10 cellular contexts compared by ENCODE assay signal in the genomic region with DNA sequence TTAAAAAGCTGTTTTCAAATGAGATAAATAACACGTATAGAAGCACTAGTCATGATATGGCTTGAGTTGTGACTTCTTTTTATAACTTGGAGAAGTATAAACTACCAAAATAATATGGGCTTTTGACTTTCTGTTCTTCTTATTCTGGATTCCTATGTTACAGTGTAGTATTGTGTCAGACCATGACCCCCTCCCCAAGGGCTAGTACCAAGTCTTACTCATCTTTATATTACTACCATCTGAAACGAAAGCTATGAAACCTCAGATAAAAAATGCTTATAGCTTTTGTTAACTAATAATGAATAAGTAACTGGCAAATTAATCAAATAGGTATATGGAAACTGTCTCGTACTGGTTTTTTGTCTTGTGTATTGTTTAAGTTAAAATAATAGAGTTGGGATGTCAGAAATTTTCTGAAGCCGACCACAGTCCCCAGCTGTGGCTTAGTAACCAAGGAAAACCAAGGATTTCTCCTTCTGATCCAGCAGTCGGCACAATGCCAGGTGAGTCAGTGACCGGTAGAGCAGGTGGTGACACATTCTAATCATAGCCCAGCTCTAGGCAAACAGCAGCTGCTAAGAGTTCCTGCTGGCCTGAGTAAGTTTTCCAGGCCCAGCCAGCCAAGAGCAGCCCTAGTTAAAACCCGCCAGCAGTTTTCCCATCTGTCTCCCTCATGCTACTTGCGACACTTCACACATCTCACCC.
DNase-seq lines count a peak whose midpoint lies in the region; ATAC-seq, FAIRE-seq and TF ChIP-seq lines count a peak whose summit lies in the region.
"Had no signal": no experiment of that assay in that cellular context is flagged by ENCODE, and none has a peak within 500 bp of the region (broad histone marks: within the 10 kb centered on the region; RNA-seq: fewer than 3 reads in every experiment).

No MANE protein-coding gene starts in this region.

- peak; percentile 2 for DNase-seq in AG08395 (ENCODE audit: low spot score)
- DNase-seq in NCI-H1092 (lab: John Stamatoyannopoulos, UW): peak; percentile 66
- peak; percentile 6 for DNase-seq in adipocyte (ENCODE audit: low read depth)
- peak; percentile 76 for DNase-seq in keratinocyte (ENCODE audit: low read depth, low spot score)
- no peak for DNase-seq in activated naive CD4-positive, alpha-beta T cell treated with Interleukin-2 at 50 U/mL for 16 hours
- DNase-seq: DND-41 had no signal

- dilution Hi-C loops in keratinocyte (cut with MboI; ENCODE audit: extremely low pct_ligation_motif_present, low sequenced_read_pairs): no loop called here

- peak; percentile 84 for FAIRE-seq in keratinocyte (lab: Jason Lieb, UNC)

- no peak for ATAC-seq in GM19324 (IDR thresholded peaks at IDR 0.05; ENCODE audit: low FRiP score, unreplicated experiment)
- ATAC-seq in GM18511 (IDR thresholded peaks at IDR 0.05; ENCODE audit: unreplicated experiment): no peak
- ATAC-seq in HG03025 (IDR thresholded peaks at IDR 0.05; ENCODE audit: low FRiP score, unreplicated experiment): no peak

- H3K4me1 ChIP-seq in adipocyte (ENCODE audit: control insufficient read depth, insufficient read depth, low read length) (no peaks in the 10 kb centered on the region), keratinocyte (ENCODE audit: control insufficient read depth, extremely low read depth, insufficient read depth, low read length) (peaks cover 10% of the 10 kb centered on the region)
- H3K4me1 ChIP-seq: SJSA1 had no signal

- H3K9me1 ChIP-seq in keratinocyte (ENCODE audit: control insufficient read depth, extremely low read depth, insufficient read depth, low read length): no peaks in the 10 kb centered on the region

- H3K27me3 ChIP-seq in adipocyte (replicated peaks; ENCODE audit: control insufficient read depth, insufficient read depth, low read length) (peaks cover 17% of the 10 kb centered on the region), keratinocyte (ENCODE audit: control insufficient read depth, extremely low read depth, insufficient read depth, low read length) (no peaks in the 10 kb centered on the region)
- H3K27me3 ChIP-seq: SJSA1 had no signal

- H3K36me3 ChIP-seq in adipocyte (ENCODE audit: control insufficient read depth, insufficient read depth, low read length, severe bottlenecking): no peaks in the 10 kb centered on the region
- no peaks in the 10 kb centered on the region for H3K36me3 ChIP-seq in keratinocyte (ENCODE audit: control insufficient read depth in 2 of 2, extremely low read depth in 1 of 2, insufficient read depth in 2 of 2, low read length in 2 of 2)
- H3K36me3 ChIP-seq: SJSA1 had no signal

- no peak overlapping the region for H2AFZ ChIP-seq in keratinocyte (ENCODE audit: control insufficient read depth, low read length)

- H3K27ac ChIP-seq in keratinocyte (ENCODE audit: control insufficient read depth, insufficient read depth, low read length): no peak overlapping the region
- H3K27ac ChIP-seq: SJSA1 had no signal

- TF ChIP-seq CTCF in keratinocyte (optimal IDR thresholded peaks at IDR 0.05 in 1 of 3, IDR thresholded peaks at IDR 0.05 in 1 of 3, conservative IDR thresholded peaks at IDR 0.05 in 1 of 3; ENCODE audit: extremely low read depth in 1 of 3, insufficient read depth in 2 of 3, low read length in 3 of 3): no peak

- H3K9me3 ChIP-seq in adipocyte (ENCODE audit: control insufficient read depth, low read length): no peaks in the 10 kb centered on the region
- H3K9me3 ChIP-seq in keratinocyte (ENCODE audit: control insufficient read depth, low read depth, low read length): no peaks in the 10 kb centered on the region
- H3K9me3 ChIP-seq: SJSA1 had no signal

- H3K4me3 ChIP-seq in adipocyte (ENCODE audit: low read length) (no peak overlapping the region), keratinocyte (ENCODE audit: control insufficient read depth in 2 of 3, extremely low read depth in 1 of 3, insufficient read depth in 2 of 3, low read depth in 1 of 3, low read length in 3 of 3) (no peak overlapping the region)
- H3K4me3 ChIP-seq: SJSA1 had no signal

- H3K9ac ChIP-seq in adipocyte (ENCODE audit: low read length): no peak overlapping the region
- no peak overlapping the region for H3K9ac ChIP-seq in keratinocyte (ENCODE audit: control insufficient read depth, extremely low read depth, insufficient read depth, low read length)

- no peaks in the 10 kb centered on the region for H3K79me2 ChIP-seq in keratinocyte (ENCODE audit: control insufficient read depth, insufficient read depth, low read length)

- H3K4me2 ChIP-seq in keratinocyte (ENCODE audit: control insufficient read depth, extremely low read depth, insufficient read depth, low read depth, low read length): peak overlapping the region; percentile 51

- no peaks in the 10 kb centered on the region for H4K20me1 ChIP-seq in keratinocyte (ENCODE audit: control insufficient read depth, extremely low read depth, insufficient read depth, low read length)
